Comparison of ENCODE assay signal across 8 cellular contexts in genomic region chr2:11465485-11466306, GRCh38. TPM values are rescaled to one million over a fixed set of nuclear protein-coding genes. Genes with fewer than 3 reads are reported as not detected.
DNase-seq lines count a peak whose midpoint lies in the region; ATAC-seq and TF ChIP-seq lines count a peak whose summit lies in the region.

TSS of gene E2F6 (minus strand) at chr2:11466161. CDS start at chr2:11465879, 282 bp downstream.

- 1% methylated on average over 58 to 77 of the region's 86 CpGs for WGBS in adipose tissue, 3 donors
- 0 to 1% methylated on average over 8 to 67 of the region's 86 CpGs for WGBS in transverse colon (ENCODE audit: low coverage in 1 of 2), 2 donors

- H3K27ac ChIP-seq in adipose tissue (ENCODE audit: low read depth, low read length), result peak within 1 kb of the TSS; percentile 74
- peak within 1 kb of the TSS; percentile 90 for H3K27ac ChIP-seq in cardiac muscle cell
- peak within 1 kb of the TSS; percentile 87 to 92 (median 91) for H3K27ac ChIP-seq in transverse colon

- intact Hi-C loops in transverse colon (cut with DNase I; ENCODE audit: low total_unique reads), result loop anchor here (5.0 kb wide), 1 partner anchor 1853 kb away; no protein-coding TSS in a partner anchor

- TF ChIP-seq EP300 in transverse colon (IDR thresholded peaks at IDR 0.05; ENCODE audit: low read depth), result no peak

- H3K4me1 ChIP-seq in cardiac muscle cell (ENCODE audit: low read depth), result peaks cover 3% of the 10 kb centered on the region
- peaks cover 8 to 35% (median 19%) of the 10 kb centered on the region in 4 donors for H3K4me1 ChIP-seq in transverse colon

- TF ChIP-seq POLR2A in transverse colon (IDR thresholded peaks at IDR 0.05), result peak; percentile 73

- no peak for DNase-seq in GM12864 (ENCODE audit: low read depth)
- DNase-seq in NCI-H146 treated with DMSO at 0.1 percent for 48 hours (lab: John Stamatoyannopoulos, UW; ENCODE audit: unreplicated experiment), result peak; percentile 79
- DNase-seq in T-helper 1 cell, result peak; percentile 73 to 82 (median 78)
- peak; percentile 92 to 96 for DNase-seq in cardiac muscle cell (ENCODE audit: low read depth in 1 of 2, low spot score in 1 of 2)
- peak; percentile 88 for DNase-seq in pons (ENCODE audit: low spot score)
- DNase-seq in transverse colon, result peak; percentile 94

- H3K36me3 ChIP-seq in cardiac muscle cell, result no peaks in the 10 kb centered on the region
- H3K36me3 ChIP-seq in transverse colon, result no peaks in the 10 kb centered on the region

- no peak for TF ChIP-seq CTCF in GM12864 (IDR thresholded peaks at IDR 0.05; ENCODE audit: low read depth, low read length, missing control alignments)
- TF ChIP-seq CTCF in cardiac muscle cell (IDR thresholded peaks at IDR 0.05; ENCODE audit: low read depth, low read length), result no peak
- no peak for TF ChIP-seq CTCF in transverse colon (IDR thresholded peaks at IDR 0.05)

- H3K27me3 ChIP-seq in cardiac muscle cell (no peaks in the 10 kb centered on the region), transverse colon (no peaks in the 10 kb centered on the region)

- H3K4me3 ChIP-seq in GM12864 (ENCODE audit: low read depth, low read length), result peak within 1 kb of the TSS; percentile 55
- peak within 1 kb of the TSS; percentile 40 for H3K4me3 ChIP-seq in cardiac muscle cell
- peak within 1 kb of the TSS; percentile 46 to 66 (median 60) for H3K4me3 ChIP-seq in transverse colon

- in situ Hi-C loops in transverse colon (cut with MboI; ENCODE audit: low pct_ligation_motif_present in 1 of 4, low pct_unique_long_range_greater_than_20kb in 1 of 4, low sequenced_read_pairs in 3 of 4), result loop anchor here in 1 of 4 donors (25.0 kb wide), 1 partner anchor 297 kb away; no protein-coding TSS in a partner anchor

- ATAC-seq in HG02798 (IDR thresholded peaks at IDR 0.05; ENCODE audit: poor library complexity, unreplicated experiment), result peak; percentile 71

- H3K9me3 ChIP-seq in cardiac muscle cell (ENCODE audit: low read depth), result no peaks in the 10 kb centered on the region
- H3K9me3 ChIP-seq in transverse colon, result no peaks in the 10 kb centered on the region

RNA-seq across cellular contexts. Expression of gene E2F6, which starts in this region (rescaled TPM):
- polyA plus RNA-seq in adipose tissue, result 10 to 100 TPM in 2 of 3 donors, 1 to 10 TPM in 1; 3.6 to 12.2 (median 10.8) TPM
- total RNA-seq in cardiac muscle cell, result 22.6 and 27.2 TPM in 2 replicates
- 22.6 and 23.5 TPM in 2 replicates for polyA plus RNA-seq in cardiac muscle cell
- 10 to 100 TPM in 1 of 4 donors, 1 to 10 TPM in 3; 6.0 to 19.8 (median 6.9) TPM for total RNA-seq in transverse colon
